Comparison of ENCODE assay signal across 10 cellular contexts in the genomic region with DNA sequence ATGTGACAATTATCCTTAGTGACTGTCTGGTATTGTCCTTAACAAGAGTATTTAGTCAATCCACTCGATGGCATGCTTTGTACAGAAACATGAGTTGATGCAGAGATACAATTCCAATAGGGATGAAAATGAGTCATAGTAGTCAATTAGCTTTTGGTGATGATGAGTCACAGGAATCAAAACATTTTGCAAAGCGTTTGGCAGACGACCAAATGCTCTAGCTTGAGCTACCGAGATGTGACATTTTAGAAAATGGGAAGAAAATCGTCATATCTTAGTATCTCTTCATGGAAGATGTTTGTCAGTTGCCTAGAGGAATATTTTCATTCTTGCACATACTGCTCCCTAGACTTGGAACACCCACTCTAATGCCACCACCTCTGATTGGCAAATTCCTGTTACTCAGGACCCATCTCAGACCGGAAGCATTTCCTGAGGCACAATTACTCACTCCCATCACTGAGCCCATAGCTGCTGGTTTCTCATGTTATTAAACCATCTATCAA.
A peak's percentile ranks its signal among the peaks of the same experiment; 100 is the strongest.
DNase-seq lines count a peak whose midpoint lies in the region; ATAC-seq, FAIRE-seq and TF ChIP-seq lines count a peak whose summit lies in the region.
"Had no signal": no experiment of that assay in that cellular context is flagged by ENCODE, and none has a peak within 500 bp of the region (broad histone marks: within the 10 kb centered on the region; RNA-seq: fewer than 3 reads in every experiment).

No MANE protein-coding gene starts in this region.

- H4K91ac ChIP-seq in mesenchymal stem cell (ENCODE audit: low read length): no peak overlapping the region

- BruUV-seq in K562 (replicated peaks; lab: Mats Ljungman, UMichigan): no TSS peak

- CTCF ChIA-PET in K562 (lab: Yijun Ruan, JAX; ENCODE audit: low intra/inter-chr PET ratio): no interaction called here

- H2BK120ac ChIP-seq in mesenchymal stem cell (ENCODE audit: low read depth, low read length) (no peak overlapping the region), mesendoderm (ENCODE audit: low read depth, low read length) (no peak overlapping the region)

- H3K4ac ChIP-seq in mesenchymal stem cell (ENCODE audit: low read depth in 1 of 2, low read length in 2 of 2): no peak overlapping the region
- no peak overlapping the region for H3K4ac ChIP-seq in mesendoderm (ENCODE audit: low read depth, low read length)

- H3K14ac ChIP-seq in mesenchymal stem cell (ENCODE audit: low read length in 2 of 2): no peak overlapping the region

- H3K4me1 ChIP-seq in K562 (replicated peaks in 1 of 2; ENCODE audit: control insufficient read depth in 2 of 2, insufficient read depth in 2 of 2, low read length in 2 of 2) (no peaks in the 10 kb centered on the region; a peak in 1 of 5 replicates), mesenchymal stem cell (ENCODE audit: control insufficient read depth, insufficient read depth, low read depth, low read length) (no peaks in the 10 kb centered on the region), mesendoderm (ENCODE audit: control insufficient read depth, low read depth, low read length) (no peaks in the 10 kb centered on the region)

- H4K5ac ChIP-seq in mesendoderm (ENCODE audit: low read length): no peak overlapping the region

- no peak for TF ChIP-seq CTCF in K562 (IDR thresholded peaks at IDR 0.05 in 2 of 3, conservative IDR thresholded peaks at IDR 0.05 in 1 of 3; ENCODE audit: insufficient read depth in 2 of 3, low read depth in 1 of 3, low read length in 3 of 3)

- no peaks in the 10 kb centered on the region for H4K20me1 ChIP-seq in K562 (replicated peaks; ENCODE audit: control insufficient read depth, insufficient read depth, low read length)

- no peak overlapping the region for H3K56ac ChIP-seq in mesendoderm (ENCODE audit: low read length)

- 0% methylated on average over 6 of the region's 6 CpGs for WGBS in K562 (ENCODE audit: insufficient coverage, low coverage, missing lambda C conversion rate)
- WGBS in mesenchymal stem cell: under 1% methylated on average over 6 of the region's 6 CpGs
- WGBS in mesendoderm (ENCODE audit: extremely low coverage, insufficient coverage, low lambda C conversion rate): no CpG with 5 or more reads among the region's 6 CpGs

- H2AFZ ChIP-seq in K562 (ENCODE audit: low read depth, low read length) (no peak overlapping the region), mesenchymal stem cell (ENCODE audit: low read depth, low read length) (no peak overlapping the region)
- H2AFZ ChIP-seq: GM23338 had no signal

- no peak overlapping the region for H2BK12ac ChIP-seq in mesenchymal stem cell (ENCODE audit: low read length in 2 of 2)

- TF ChIP-seq EP300 in K562 (IDR thresholded peaks at IDR 0.05; ENCODE audit: low read length): no peak

- H3K9me1 ChIP-seq in K562 (ENCODE audit: control insufficient read depth, insufficient read depth, low read length): no peaks in the 10 kb centered on the region

- no peak overlapping the region for H2AK5ac ChIP-seq in mesenchymal stem cell (ENCODE audit: low read length, severe bottlenecking)
- no peak overlapping the region for H2AK5ac ChIP-seq in mesendoderm (ENCODE audit: low read length)

- no peak for FAIRE-seq in K562 (lab: Jason Lieb, UNC)

- no peaks in the 10 kb centered on the region for H3K79me1 ChIP-seq in mesenchymal stem cell (replicated peaks; ENCODE audit: low read length, poor library complexity, severe bottlenecking)
- no peaks in the 10 kb centered on the region for H3K79me1 ChIP-seq in mesendoderm (ENCODE audit: low read length)

- H3K18ac ChIP-seq in mesenchymal stem cell (ENCODE audit: low read depth in 1 of 2, low read length in 2 of 2) (no peak overlapping the region), mesendoderm (ENCODE audit: low read length) (no peak overlapping the region)

- no peak overlapping the region for H2BK15ac ChIP-seq in mesenchymal stem cell (ENCODE audit: low read depth, poor library complexity, severe bottlenecking)
- no peak overlapping the region for H2BK15ac ChIP-seq in mesendoderm (replicated peaks; ENCODE audit: low read depth)

- H3K4me3 ChIP-seq in K562: no peak overlapping the region
- H3K4me3 ChIP-seq in mesenchymal stem cell (ENCODE audit: insufficient read depth in 1 of 2, low read depth in 1 of 2, low read length in 2 of 2): peak overlapping the region in 1 of 2 experiments; percentile 54
- H3K4me3 ChIP-seq in mesendoderm (ENCODE audit: low read length): no peak overlapping the region
- H3K4me3 ChIP-seq: dorsolateral prefrontal cortex, GM23338 had no signal

- no peaks in the 10 kb centered on the region for H3K36me3 ChIP-seq in K562 (ENCODE audit: control insufficient read depth, insufficient read depth, low read length)
- no peaks in the 10 kb centered on the region for H3K36me3 ChIP-seq in mesenchymal stem cell (ENCODE audit: control insufficient read depth in 1 of 2, insufficient read depth in 2 of 2, low read depth in 1 of 2, low read length in 2 of 2)
- no peaks in the 10 kb centered on the region for H3K36me3 ChIP-seq in mesendoderm (ENCODE audit: control insufficient read depth, insufficient read depth, low read length)

- H2BK5ac ChIP-seq in mesenchymal stem cell (ENCODE audit: low read depth, low read length, poor library complexity, severe bottlenecking) (no peak overlapping the region), mesendoderm (ENCODE audit: low read length) (no peak overlapping the region)

- H3K9ac ChIP-seq in K562 (ENCODE audit: insufficient read depth in 1 of 2, low read depth in 2 of 2, low read length in 2 of 2) (no peak overlapping the region), mesenchymal stem cell (ENCODE audit: low read length) (peak overlapping the region; percentile 75), mesendoderm (ENCODE audit: low read length) (no peak overlapping the region)

- H3K4me2 ChIP-seq in K562 (ENCODE audit: insufficient read depth, low read length): no peak overlapping the region
- H3K4me2 ChIP-seq in mesenchymal stem cell (ENCODE audit: low read length, poor library complexity, severe bottlenecking): peak overlapping the region; percentile 45
- no peak overlapping the region for H3K4me2 ChIP-seq in mesendoderm (ENCODE audit: low read length)
- H3K4me2 ChIP-seq: GM23338 had no signal

- POLR2A ChIA-PET in K562 (lab: Yijun Ruan, JAX): no interaction called here

- H3K27me3 ChIP-seq in K562 (ENCODE audit: control insufficient read depth in 2 of 2, insufficient read depth in 2 of 2, low read length in 2 of 2): no peaks in the 10 kb centered on the region
- H3K27me3 ChIP-seq in mesenchymal stem cell (ENCODE audit: control insufficient read depth in 1 of 2, insufficient read depth in 1 of 2, low read length in 2 of 2): no peaks in the 10 kb centered on the region
- no peaks in the 10 kb centered on the region for H3K27me3 ChIP-seq in mesendoderm (ENCODE audit: insufficient read depth, low read length, poor library complexity)
- H3K27me3 ChIP-seq: dorsolateral prefrontal cortex had no signal

- H3K23ac ChIP-seq in mesenchymal stem cell (ENCODE audit: low read length in 2 of 2) (no peak overlapping the region), mesendoderm (ENCODE audit: low read length) (no peak overlapping the region)

- H3K9me3 ChIP-seq in K562 (replicated peaks; ENCODE audit: control insufficient read depth, insufficient read depth, low read depth, low read length) (no peaks in the 10 kb centered on the region), mesenchymal stem cell (ENCODE audit: control insufficient read depth, low read length) (peaks cover 6% of the 10 kb centered on the region)

- intact Hi-C loops in K562 (cut with micrococcal nuclease): no loop called here

- TF ChIP-seq RAD21 in K562 (CRISPR knock-in tag; conservative IDR thresholded peaks at IDR 0.05 in 1 of 2, IDR thresholded peaks at IDR 0.05 in 1 of 2): no peak

- H3K27ac ChIP-seq in K562 (ENCODE audit: extremely low read depth, low read depth, low read length) (no peak overlapping the region), mesenchymal stem cell (ENCODE audit: low read length, poor library complexity, severe bottlenecking) (peak overlapping the region; percentile 44), mesendoderm (ENCODE audit: low read depth, low read length) (no peak overlapping the region)

- H4K8ac ChIP-seq in mesenchymal stem cell (ENCODE audit: low read length): no peak overlapping the region
- no peak overlapping the region for H4K8ac ChIP-seq in mesendoderm (ENCODE audit: low read depth, low read length)

- no peak for ATAC-seq in K562
- no peak for ATAC-seq in GM21447 (IDR thresholded peaks at IDR 0.05; ENCODE audit: unreplicated experiment)
- ATAC-seq: GM23338 had no signal

- peak; percentile 94 for DNase-seq in Caki2 (ENCODE audit: low read depth)
- peak; percentile 29 for DNase-seq in NCI-H1105 (lab: John Stamatoyannopoulos, UW)
- DNase-seq in K562 (ENCODE audit: extremely low read depth in 1 of 4, low spot score in 3 of 4): peak in 1 of 4 experiments; percentile 9
- DNase-seq in mesenchymal stem cell: peak; percentile 93
- DNase-seq in mesendoderm: no peak
- no peak for DNase-seq in NCI-H1694 (lab: John Stamatoyannopoulos, UW)
- no peak for DNase-seq in germinal center (ENCODE audit: low spot score)

- H3K79me2 ChIP-seq in K562 (ENCODE audit: control insufficient read depth, insufficient read depth, low read length) (no peaks in the 10 kb centered on the region), mesendoderm (ENCODE audit: control insufficient read depth, insufficient read depth, low read length) (no peaks in the 10 kb centered on the region)

- in situ Hi-C loops in Caki2 (cut with HindIII; ENCODE audit: low pct_unique_long_range_greater_than_20kb, low sequenced_read_pairs) (no loop called here), K562 (cut with MboI) (no loop called here)

- TF ChIP-seq POLR2A in K562 (conservative IDR thresholded peaks at IDR 0.05): no peak

TF ChIP-seq in K562, 482 proteins besides CTCF, POLR2A, EP300 and RAD21 (continues in another document):
- TF ChIP-seq FOSL1 (tag; conservative IDR thresholded peaks at IDR 0.05) (0 out of 2 replicates have a peak, but pooled peaks have one; percentile 32), JUNB (CRISPR knock-in tag; conservative IDR thresholded peaks at IDR 0.05) (peak; percentile 81), ATF7 (IDR thresholded peaks at IDR 0.05) (no peak), JUND (IDR thresholded peaks at IDR 0.05; ENCODE audit: borderline replicate concordance, low read depth, low read length) (peak; percentile 40; the same call in 1 of the 2 replicates), JUND (tag; IDR thresholded peaks at IDR 0.05; ENCODE audit: borderline replicate concordance, low read depth, low read length) (peak; percentile 71; the same call in 2 of the 3 replicates)
- TF ChIP-seq, protein P1, sequence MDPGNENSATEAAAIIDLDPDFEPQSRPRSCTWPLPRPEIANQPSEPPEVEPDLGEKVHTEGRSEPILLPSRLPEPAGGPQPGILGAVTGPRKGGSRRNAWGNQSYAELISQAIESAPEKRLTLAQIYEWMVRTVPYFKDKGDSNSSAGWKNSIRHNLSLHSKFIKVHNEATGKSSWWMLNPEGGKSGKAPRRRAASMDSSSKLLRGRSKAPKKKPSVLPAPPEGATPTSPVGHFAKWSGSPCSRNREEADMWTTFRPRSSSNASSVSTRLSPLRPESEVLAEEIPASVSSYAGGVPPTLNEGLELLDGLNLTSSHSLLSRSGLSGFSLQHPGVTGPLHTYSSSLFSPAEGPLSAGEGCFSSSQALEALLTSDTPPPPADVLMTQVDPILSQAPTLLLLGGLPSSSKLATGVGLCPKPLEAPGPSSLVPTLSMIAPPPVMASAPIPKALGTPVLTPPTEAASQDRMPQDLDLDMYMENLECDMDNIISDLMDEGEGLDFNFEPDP (CRISPR knock-in tag; IDR thresholded peaks at IDR 0.05): no peak

Comparison
In these comparisons a context has a peak if more than half of its experiments do, and no peak if none do; other contexts are left out.
1. DNase-seq: peak in Caki2 (single experiment), NCI-H1105 (single experiment) and mesenchymal stem cell (single experiment); none in mesendoderm (single experiment), NCI-H1694 (single experiment) and germinal center (single experiment).